1 cellular context compared by ENCODE assay signal in genomic region chr16:1379054-1379862, GRCh38.
TF ChIP-seq lines count a peak whose summit lies in the region.

No MANE protein-coding gene starts in this region.

TF ChIP-seq in HepG2, 621 proteins besides CTCF, POLR2A, EP300 and RAD21 (continued from another document):
- TF ChIP-seq KIAA2018 (CRISPR knock-in tag; IDR thresholded peaks at IDR 0.05; ENCODE audit: borderline replicate concordance) (no peak), STAG1 (CRISPR knock-in tag; IDR thresholded peaks at IDR 0.05) (no peak), HMG20A (CRISPR knock-in tag; IDR thresholded peaks at IDR 0.05; ENCODE audit: borderline replicate concordance) (peak; percentile 43; the same call in 1 of the 2 replicates), RELA (CRISPR knock-in tag; IDR thresholded peaks at IDR 0.05) (peak; percentile 74; the same call in 1 of the 2 replicates), TOPORS (CRISPR knock-in tag; IDR thresholded peaks at IDR 0.05) (peak; percentile 92), ZNF574 (CRISPR knock-in tag; IDR thresholded peaks at IDR 0.05) (peak; percentile 49), ZNF512B (CRISPR knock-in tag; IDR thresholded peaks at IDR 0.05; ENCODE audit: borderline replicate concordance) (no peak), ZBTB2 (CRISPR knock-in tag; IDR thresholded peaks at IDR 0.05; ENCODE audit: low read depth) (peak; percentile 46; the same call in 1 of the 2 replicates), KLF15 (CRISPR knock-in tag; IDR thresholded peaks at IDR 0.05; ENCODE audit: borderline replicate concordance) (no peak), TERF1 (CRISPR knock-in tag; IDR thresholded peaks at IDR 0.05) (no peak), FOXJ3 (CRISPR knock-in tag; IDR thresholded peaks at IDR 0.05; ENCODE audit: borderline replicate concordance) (no peak), NFE2L2 (IDR thresholded peaks at IDR 0.05; ENCODE audit: low read length) (peak; percentile 96), ZNF761 (CRISPR knock-in tag; conservative IDR thresholded peaks at IDR 0.05) (no peak), MIXL1 (CRISPR knock-in tag; IDR thresholded peaks at IDR 0.05) (no peak), NONO (IDR thresholded peaks at IDR 0.05) (no peak), NONO (CRISPR knock-in tag; conservative IDR thresholded peaks at IDR 0.05) (0 out of 2 replicates have a peak, but pooled peaks have one; percentile 45), MBD4 (IDR thresholded peaks at IDR 0.05; ENCODE audit: borderline replicate concordance, low read length) (no peak), ZBTB21 (CRISPR knock-in tag; IDR thresholded peaks at IDR 0.05) (no peak; the same call in 1 of the 2 replicates), TCF7L2 (IDR thresholded peaks at IDR 0.05; ENCODE audit: low read depth, low read length) (no peak), ZBTB34 (CRISPR knock-in tag; IDR thresholded peaks at IDR 0.05) (peak; percentile 58; the same call in 1 of the 2 replicates), ZBTB42 (CRISPR knock-in tag; IDR thresholded peaks at IDR 0.05) (no peak), RXRA (CRISPR knock-in tag; IDR thresholded peaks at IDR 0.05) (peak; percentile 92)
TF ChIP-seq in HepG2: peak in this region for 135.
